In the genomic region with DNA sequence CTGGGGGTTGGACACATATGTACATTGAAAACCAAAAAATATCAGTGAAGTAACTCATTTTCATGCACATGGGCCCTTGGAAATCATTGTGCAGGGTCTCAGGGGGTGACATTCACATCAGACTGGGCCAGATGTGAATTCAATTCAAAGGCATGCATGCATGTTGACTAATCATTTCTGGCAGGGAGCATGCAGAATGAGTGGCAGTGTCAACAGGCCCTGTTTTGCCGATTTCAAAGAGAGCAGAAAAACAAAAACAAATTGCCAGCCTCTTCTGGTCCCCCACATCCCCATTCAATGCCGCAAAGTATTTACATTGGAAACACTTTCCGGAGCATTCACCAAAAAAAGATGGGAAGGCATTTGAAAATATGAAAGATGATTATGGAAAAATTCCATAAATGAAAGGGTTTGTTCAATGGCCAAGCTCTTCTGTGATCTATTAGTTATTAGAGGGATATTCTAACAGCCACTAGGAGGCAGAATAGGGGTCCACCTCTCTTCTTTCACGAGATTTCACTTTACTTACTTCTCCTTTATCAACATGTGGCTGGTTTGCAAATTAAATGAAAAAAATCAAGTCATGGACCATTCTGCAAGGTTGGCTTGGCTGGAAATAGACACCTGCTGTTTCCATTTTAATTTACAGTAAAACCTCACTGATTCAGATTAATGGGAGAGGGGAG, we compare ENCODE assay signal across 10 cellular contexts.
DNase-seq lines count a peak whose midpoint lies in the region; ATAC-seq and TF ChIP-seq lines count a peak whose summit lies in the region.
"Had no signal": no experiment of that assay in that cellular context is flagged by ENCODE, and none has a peak within 500 bp of the region (broad histone marks: within the 10 kb centered on the region; RNA-seq: fewer than 3 reads in every experiment).

No MANE protein-coding gene starts in this region.

- intact Hi-C loops in HCT116 (cut with micrococcal nuclease), result no loop called here
- intact Hi-C loops in Right ventricle myocardium inferior (cut with DNase I), result no loop called here

- H3K4me2 ChIP-seq in HCT116 (ENCODE audit: low read length), result no peak overlapping the region

- TF ChIP-seq CTCF in HCT116 (IDR thresholded peaks at IDR 0.05 in 2 of 3, conservative IDR thresholded peaks at IDR 0.05 in 1 of 3; ENCODE audit: borderline replicate concordance in 1 of 3, insufficient read depth in 1 of 3, low read depth in 2 of 3, low read length in 2 of 3) (peak; percentile 4 to 63 (median 48); a peak in 4 of 6 replicates), kidney epithelial cell (IDR thresholded peaks at IDR 0.05; ENCODE audit: insufficient read depth, low read length, poor library complexity, severe bottlenecking) (peak; percentile 25)

- POLR2A ChIA-PET in HCT116 (lab: Charles Lee), result no interaction called here

- no peaks in the 10 kb centered on the region for H3K9me2 ChIP-seq in HCT116 (ENCODE audit: insufficient read depth)

- no peaks in the 10 kb centered on the region for H4K20me1 ChIP-seq in HCT116 (ENCODE audit: insufficient read depth)

- H3K4me1 ChIP-seq in HCT116 (ENCODE audit: control insufficient read depth in 1 of 2, insufficient read depth in 2 of 2, low read length in 2 of 2), result no peaks in the 10 kb centered on the region

- DNase-seq in D341Med (ENCODE audit: low spot score), result peak; percentile 33
- DNase-seq in HCT116 (ENCODE audit: low read depth, low spot score), result no peak
- peak; percentile 36 for DNase-seq in astrocyte of the hippocampus (ENCODE audit: low read depth, low spot score)
- no peak for DNase-seq in kidney epithelial cell (ENCODE audit: low read depth)
- DNase-seq in Right ventricle myocardium inferior (ENCODE audit: missing footprints), result no peak
- DNase-seq in hepatic stellate cell (ENCODE audit: low spot score), result no peak
- DNase-seq: activated CD4-positive, alpha-beta T cell treated with anti-CD3 and anti-CD28 coated beads for 48 hours; NCI-H146 had no signal

- TF ChIP-seq RAD21 in HCT116 (IDR thresholded peaks at IDR 0.05; ENCODE audit: low read depth), result 0 out of 2 replicates have a peak, but pooled peaks have one; percentile 4

- no peak overlapping the region for H3K27ac ChIP-seq in HCT116 (ENCODE audit: low read depth, low read length)

- H2AFZ ChIP-seq in HCT116 (ENCODE audit: low read depth, low read length, poor library complexity, severe bottlenecking), result no peak overlapping the region

- RAD21 ChIA-PET in HCT116 (lab: Charles Lee; ENCODE audit: low non-redundant PET in 1 of 2, low total read pairs in 2 of 2, uncharacterized antibody in 2 of 2, unreplicated experiment in 2 of 2), result no interaction called here

- no peaks in the 10 kb centered on the region for H3K79me2 ChIP-seq in HCT116 (ENCODE audit: insufficient read depth, low read length)

- H3K9ac ChIP-seq in HCT116 (ENCODE audit: low read length), result no peak overlapping the region

- no peaks in the 10 kb centered on the region for H3K36me3 ChIP-seq in HCT116 (ENCODE audit: control insufficient read depth in 1 of 2, insufficient read depth in 2 of 2, low read length in 2 of 2)
- H3K36me3 ChIP-seq in kidney epithelial cell (ENCODE audit: control insufficient read depth, insufficient read depth, low read length), result no peaks in the 10 kb centered on the region

- H3K9me3 ChIP-seq in HCT116 (ENCODE audit: control insufficient read depth in 1 of 2, insufficient read depth in 1 of 2, low read depth in 1 of 2, low read length in 2 of 2), result no peaks in the 10 kb centered on the region

- no peak for TF ChIP-seq POLR2A in HCT116 (IDR thresholded peaks at IDR 0.05; ENCODE audit: borderline replicate concordance, extremely low read depth, insufficient read depth, insufficient read length)

- BruUV-seq in HCT116 (replicated peaks; lab: Mats Ljungman, UMichigan), result no TSS peak

- CTCF ChIA-PET in HCT116 (lab: Charles Lee), result no interaction called here

- H3K4me3 ChIP-seq in HCT116 (replicated peaks in 1 of 2; ENCODE audit: low read depth in 1 of 2, low read length in 2 of 2) (no peak overlapping the region), kidney epithelial cell (ENCODE audit: low read depth, low read length) (no peak overlapping the region)

- no peak for ATAC-seq in HCT116
- no peak for ATAC-seq in GM18867 (IDR thresholded peaks at IDR 0.05; ENCODE audit: unreplicated experiment)
- no peak for ATAC-seq in GM19035 (IDR thresholded peaks at IDR 0.05; ENCODE audit: unreplicated experiment)
- ATAC-seq in Right ventricle myocardium inferior, result no peak

- H3K27me3 ChIP-seq in HCT116 (ENCODE audit: insufficient read depth, low read length), result peaks cover 17% of the 10 kb centered on the region; the same call in 1 of the 2 replicates
- H3K27me3 ChIP-seq in kidney epithelial cell (ENCODE audit: control insufficient read depth, insufficient read depth, low read length), result peaks cover 2% of the 10 kb centered on the region

TF ChIP-seq in HCT116, 20 proteins besides CTCF, POLR2A, EP300 and RAD21:
- TF ChIP-seq SIN3A (IDR thresholded peaks at IDR 0.05; ENCODE audit: low read depth) (no peak), SP1 (IDR thresholded peaks at IDR 0.05; ENCODE audit: low read depth) (no peak), ZNF274 (IDR thresholded peaks at IDR 0.05; ENCODE audit: low read depth, low read length) (no peak), EZH2phosphoT487 (IDR thresholded peaks at IDR 0.05; ENCODE audit: borderline replicate concordance) (no peak), TCF7L2 (IDR thresholded peaks at IDR 0.05; ENCODE audit: borderline replicate concordance, extremely low read depth, insufficient read depth, insufficient read length) (no peak), SRF (IDR thresholded peaks at IDR 0.05; ENCODE audit: low read depth) (no peak), CEBPB (IDR thresholded peaks at IDR 0.05; ENCODE audit: low read depth) (no peak), EGR1 (IDR thresholded peaks at IDR 0.05; ENCODE audit: low read depth) (no peak), CBX3 (IDR thresholded peaks at IDR 0.05; ENCODE audit: low read depth) (no peak), ELF1 (IDR thresholded peaks at IDR 0.05; ENCODE audit: borderline replicate concordance, low read depth) (no peak), EZH2 (IDR thresholded peaks at IDR 0.05) (no peak), YY1 (IDR thresholded peaks at IDR 0.05; ENCODE audit: extremely low read depth, insufficient replicate concordance, low read depth, low read length) (no peak), JUND (IDR thresholded peaks at IDR 0.05) (no peak), POLR2AphosphoS5 (IDR thresholded peaks at IDR 0.05; ENCODE audit: low read depth, low read length) (no peak)
- TF ChIP-seq, protein P1, sequence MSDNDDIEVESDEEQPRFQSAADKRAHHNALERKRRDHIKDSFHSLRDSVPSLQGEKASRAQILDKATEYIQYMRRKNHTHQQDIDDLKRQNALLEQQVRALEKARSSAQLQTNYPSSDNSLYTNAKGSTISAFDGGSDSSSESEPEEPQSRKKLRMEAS (IDR thresholded peaks at IDR 0.05), result no peak
- TF ChIP-seq, protein P2, sequence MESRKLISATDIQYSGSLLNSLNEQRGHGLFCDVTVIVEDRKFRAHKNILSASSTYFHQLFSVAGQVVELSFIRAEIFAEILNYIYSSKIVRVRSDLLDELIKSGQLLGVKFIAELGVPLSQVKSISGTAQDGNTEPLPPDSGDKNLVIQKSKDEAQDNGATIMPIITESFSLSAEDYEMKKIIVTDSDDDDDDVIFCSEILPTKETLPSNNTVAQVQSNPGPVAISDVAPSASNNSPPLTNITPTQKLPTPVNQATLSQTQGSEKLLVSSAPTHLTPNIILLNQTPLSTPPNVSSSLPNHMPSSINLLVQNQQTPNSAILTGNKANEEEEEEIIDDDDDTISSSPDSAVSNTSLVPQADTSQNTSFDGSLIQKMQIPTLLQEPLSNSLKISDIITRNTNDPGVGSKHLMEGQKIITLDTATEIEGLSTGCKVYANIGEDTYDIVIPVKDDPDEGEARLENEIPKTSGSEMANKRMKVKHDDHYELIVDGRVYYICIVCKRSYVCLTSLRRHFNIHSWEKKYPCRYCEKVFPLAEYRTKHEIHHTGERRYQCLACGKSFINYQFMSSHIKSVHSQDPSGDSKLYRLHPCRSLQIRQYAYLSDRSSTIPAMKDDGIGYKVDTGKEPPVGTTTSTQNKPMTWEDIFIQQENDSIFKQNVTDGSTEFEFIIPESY (IDR thresholded peaks at IDR 0.05; ENCODE audit: extremely low read depth, insufficient replicate concordance, low read length), result no peak
- TF ChIP-seq, protein P3, sequence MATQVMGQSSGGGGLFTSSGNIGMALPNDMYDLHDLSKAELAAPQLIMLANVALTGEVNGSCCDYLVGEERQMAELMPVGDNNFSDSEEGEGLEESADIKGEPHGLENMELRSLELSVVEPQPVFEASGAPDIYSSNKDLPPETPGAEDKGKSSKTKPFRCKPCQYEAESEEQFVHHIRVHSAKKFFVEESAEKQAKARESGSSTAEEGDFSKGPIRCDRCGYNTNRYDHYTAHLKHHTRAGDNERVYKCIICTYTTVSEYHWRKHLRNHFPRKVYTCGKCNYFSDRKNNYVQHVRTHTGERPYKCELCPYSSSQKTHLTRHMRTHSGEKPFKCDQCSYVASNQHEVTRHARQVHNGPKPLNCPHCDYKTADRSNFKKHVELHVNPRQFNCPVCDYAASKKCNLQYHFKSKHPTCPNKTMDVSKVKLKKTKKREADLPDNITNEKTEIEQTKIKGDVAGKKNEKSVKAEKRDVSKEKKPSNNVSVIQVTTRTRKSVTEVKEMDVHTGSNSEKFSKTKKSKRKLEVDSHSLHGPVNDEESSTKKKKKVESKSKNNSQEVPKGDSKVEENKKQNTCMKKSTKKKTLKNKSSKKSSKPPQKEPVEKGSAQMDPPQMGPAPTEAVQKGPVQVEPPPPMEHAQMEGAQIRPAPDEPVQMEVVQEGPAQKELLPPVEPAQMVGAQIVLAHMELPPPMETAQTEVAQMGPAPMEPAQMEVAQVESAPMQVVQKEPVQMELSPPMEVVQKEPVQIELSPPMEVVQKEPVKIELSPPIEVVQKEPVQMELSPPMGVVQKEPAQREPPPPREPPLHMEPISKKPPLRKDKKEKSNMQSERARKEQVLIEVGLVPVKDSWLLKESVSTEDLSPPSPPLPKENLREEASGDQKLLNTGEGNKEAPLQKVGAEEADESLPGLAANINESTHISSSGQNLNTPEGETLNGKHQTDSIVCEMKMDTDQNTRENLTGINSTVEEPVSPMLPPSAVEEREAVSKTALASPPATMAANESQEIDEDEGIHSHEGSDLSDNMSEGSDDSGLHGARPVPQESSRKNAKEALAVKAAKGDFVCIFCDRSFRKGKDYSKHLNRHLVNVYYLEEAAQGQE (IDR thresholded peaks at IDR 0.05; ENCODE audit: low read depth), result no peak
- TF ChIP-seq, protein P4, sequence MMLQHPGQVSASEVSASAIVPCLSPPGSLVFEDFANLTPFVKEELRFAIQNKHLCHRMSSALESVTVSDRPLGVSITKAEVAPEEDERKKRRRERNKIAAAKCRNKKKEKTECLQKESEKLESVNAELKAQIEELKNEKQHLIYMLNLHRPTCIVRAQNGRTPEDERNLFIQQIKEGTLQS (IDR thresholded peaks at IDR 0.05), result no peak
TF ChIP-seq in HCT116: peak in this region for 0.

Comparison
In these comparisons a context has a peak if more than half of its experiments do, and no peak if none do; other contexts are left out.
1. DNase-seq: peak in D341Med (single experiment) and astrocyte of the hippocampus (single experiment); none in HCT116 (single experiment), kidney epithelial cell (single experiment), Right ventricle myocardium inferior (single experiment) and hepatic stellate cell (single experiment).